Comparison of ENCODE assay signal across 2 cellular contexts in the genomic region with DNA sequence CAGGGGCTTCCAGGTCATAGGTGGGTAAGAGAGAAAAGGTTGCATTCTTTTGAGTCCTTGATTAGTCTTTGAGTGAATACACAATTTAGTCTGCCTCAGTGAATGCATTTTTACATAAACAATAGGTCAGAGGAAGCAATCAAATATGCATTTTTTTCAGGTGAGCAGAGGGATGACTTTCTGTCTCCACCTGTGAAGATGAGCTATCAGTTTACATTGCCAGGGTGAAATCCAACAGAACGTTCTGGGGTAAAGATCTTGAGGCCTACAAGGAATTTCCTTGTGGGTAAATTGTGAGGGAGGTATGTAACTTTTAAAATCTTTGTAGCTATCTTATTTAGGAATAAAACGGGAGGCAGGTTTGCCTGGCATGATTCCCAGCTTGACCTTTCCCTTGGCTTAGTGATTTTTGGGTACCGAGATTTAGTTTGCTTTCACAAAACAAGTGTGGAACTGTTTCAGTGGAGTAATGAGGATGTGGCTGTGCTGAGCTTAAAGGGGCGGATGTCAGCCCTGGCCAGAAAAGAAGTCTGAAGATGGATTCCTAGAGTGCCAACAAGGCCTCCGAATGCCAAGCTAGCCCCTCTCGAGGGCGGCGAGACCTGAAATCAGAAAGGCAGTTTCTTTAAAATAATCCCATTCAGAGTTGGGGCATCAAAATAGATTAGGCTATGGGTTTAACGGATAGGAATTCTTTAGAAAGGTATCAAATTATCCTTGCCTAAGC.
A peak's percentile ranks its signal among the peaks of the same experiment; 100 is the strongest.
TF ChIP-seq lines count a peak whose summit lies in the region.

No MANE protein-coding gene starts in this region.

TF ChIP-seq in GM12878, 131 proteins besides CTCF, POLR2A, EP300 and RAD21:
- TF ChIP-seq FOS (IDR thresholded peaks at IDR 0.05; ENCODE audit: borderline replicate concordance, extremely low read depth, insufficient read length) (no peak), LARP7 (IDR thresholded peaks at IDR 0.05) (no peak), IKZF1 (conservative IDR thresholded peaks at IDR 0.05) (0 out of 2 replicates have a peak, but pooled peaks have one; percentile 11), ATF7 (IDR thresholded peaks at IDR 0.05; ENCODE audit: low read depth) (no peak)
- TF ChIP-seq, protein P1, sequence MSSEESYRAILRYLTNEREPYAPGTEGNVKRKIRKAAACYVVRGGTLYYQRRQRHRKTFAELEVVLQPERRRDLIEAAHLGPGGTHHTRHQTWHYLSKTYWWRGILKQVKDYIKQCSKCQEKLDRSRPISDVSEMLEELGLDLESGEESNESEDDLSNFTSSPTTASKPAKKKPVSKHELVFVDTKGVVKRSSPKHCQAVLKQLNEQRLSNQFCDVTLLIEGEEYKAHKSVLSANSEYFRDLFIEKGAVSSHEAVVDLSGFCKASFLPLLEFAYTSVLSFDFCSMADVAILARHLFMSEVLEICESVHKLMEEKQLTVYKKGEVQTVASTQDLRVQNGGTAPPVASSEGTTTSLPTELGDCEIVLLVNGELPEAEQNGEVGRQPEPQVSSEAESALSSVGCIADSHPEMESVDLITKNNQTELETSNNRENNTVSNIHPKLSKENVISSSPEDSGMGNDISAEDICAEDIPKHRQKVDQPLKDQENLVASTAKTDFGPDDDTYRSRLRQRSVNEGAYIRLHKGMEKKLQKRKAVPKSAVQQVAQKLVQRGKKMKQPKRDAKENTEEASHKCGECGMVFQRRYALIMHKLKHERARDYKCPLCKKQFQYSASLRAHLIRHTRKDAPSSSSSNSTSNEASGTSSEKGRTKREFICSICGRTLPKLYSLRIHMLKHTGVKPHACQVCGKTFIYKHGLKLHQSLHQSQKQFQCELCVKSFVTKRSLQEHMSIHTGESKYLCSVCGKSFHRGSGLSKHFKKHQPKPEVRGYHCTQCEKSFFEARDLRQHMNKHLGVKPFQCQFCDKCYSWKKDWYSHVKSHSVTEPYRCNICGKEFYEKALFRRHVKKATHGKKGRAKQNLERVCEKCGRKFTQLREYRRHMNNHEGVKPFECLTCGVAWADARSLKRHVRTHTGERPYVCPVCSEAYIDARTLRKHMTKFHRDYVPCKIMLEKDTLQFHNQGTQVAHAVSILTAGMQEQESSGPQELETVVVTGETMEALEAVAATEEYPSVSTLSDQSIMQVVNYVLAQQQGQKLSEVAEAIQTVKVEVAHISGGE (CRISPR knock-in tag; IDR thresholded peaks at IDR 0.05) = no peak

TF ChIP-seq in HEK293T, 16 proteins besides CTCF, POLR2A, EP300 and RAD21:
- no peak for TF ChIP-seq CTBP1 (IDR thresholded peaks at IDR 0.05; ENCODE audit: borderline replicate concordance)
- no peak for TF ChIP-seq ARNT (IDR thresholded peaks at IDR 0.05)
- no peak for TF ChIP-seq NFRKB (IDR thresholded peaks at IDR 0.05)
- TF ChIP-seq FOXM1 (IDR thresholded peaks at IDR 0.05; ENCODE audit: borderline replicate concordance) = no peak
- no peak for TF ChIP-seq TARDBP (IDR thresholded peaks at IDR 0.05)
- no peak for TF ChIP-seq SP1 (IDR thresholded peaks at IDR 0.05)
- TF ChIP-seq FOXA1 (IDR thresholded peaks at IDR 0.05) = no peak
